30 cellular contexts compared by ENCODE assay signal in the genomic region with DNA sequence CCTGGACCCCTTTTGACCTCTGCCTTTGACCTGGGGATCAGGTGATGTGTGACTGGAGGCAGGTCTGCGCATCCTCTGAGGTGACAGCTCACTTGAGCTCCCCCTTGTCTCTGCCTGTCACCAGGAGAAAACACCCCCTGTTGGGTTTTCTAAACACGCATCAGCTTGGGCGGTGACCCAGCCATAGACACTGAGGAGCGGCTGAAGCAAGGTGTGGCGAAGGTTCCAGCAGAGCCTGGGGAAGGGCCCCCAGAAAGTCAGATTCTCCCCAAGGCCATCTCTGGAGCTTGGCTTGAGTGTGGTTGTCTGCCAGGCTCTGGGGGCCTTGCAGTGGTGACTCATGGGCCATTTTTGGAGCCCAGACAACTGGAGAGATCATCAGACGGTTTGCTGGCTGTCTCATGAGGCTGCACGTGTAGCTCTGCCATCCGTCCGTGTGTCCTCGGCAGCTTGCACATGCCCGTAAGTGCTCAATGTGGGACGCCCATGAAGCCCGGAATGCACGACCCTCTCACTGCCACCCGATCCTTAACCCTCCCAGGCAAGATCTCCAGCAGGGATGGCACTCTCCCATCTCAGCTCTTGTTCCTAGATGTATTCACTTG. TPM values are rescaled to one million over a fixed set of nuclear protein-coding genes. Genes with fewer than 3 reads are reported as not detected.
A peak's percentile ranks its signal among the peaks of the same experiment; 100 is the strongest.
DNase-seq lines count a peak whose midpoint lies in the region; ATAC-seq and TF ChIP-seq lines count a peak whose summit lies in the region.
"Had no signal": no experiment of that assay in that cellular context is flagged by ENCODE, and none has a peak within 500 bp of the region (broad histone marks: within the 10 kb centered on the region; RNA-seq: fewer than 3 reads in every experiment).

No MANE protein-coding gene starts in this region.

- DNase-seq in A172 (ENCODE audit: low spot score) (peak; percentile 49), GM04504 (ENCODE audit: low read depth) (peak; percentile 53), WERI-Rb-1 (no peak), mesenteric fat pad (ENCODE audit: low spot score) (peak; percentile 45), NCI-H2171 (lab: John Stamatoyannopoulos, UW) (no peak)
- no peak for DNase-seq in natural killer cell treated with Interleukin-12 subunit alpha and Interleukin-12 subunit beta and Interleukin-15 and Interleukin-18, amount 100 ng/mL, for 72 hours (ENCODE audit: low spot score)
- DNase-seq: activated CD8-positive, alpha-beta memory T cell treated with anti-CD3 and anti-CD28 coated beads, Interleukin-2, amount 50 U/mL, for 48 hours; activated CD8-positive, alpha-beta T cell treated with anti-CD3 and anti-CD28 coated beads for 36 hours; activated naive CD4-positive, alpha-beta T cell treated with anti-CD3 and anti-CD28 coated beads, Interleukin-2, amount 50 U/mL, for 16 hours; AML-193; amniotic stem cell; CD4-positive, alpha-beta T cell; DMS79 treated with DMSO at 0.1 percent for 48 hours; glutamatergic neuron; MV-4-11; NCI-H146; NCI-H446 treated with DMSO at 0.1 percent for 48 hours; right cardiac atrium; RPMI8226; stimulated activated CD8-positive, alpha-beta memory T cell treated with anti-CD3 and anti-CD28 coated beads, Interleukin-4, amount 100 ng/mL, for 48 hours; uterus had no signal

- H3K27me3 ChIP-seq in WERI-Rb-1 (ENCODE audit: insufficient read depth, low read depth, severe bottlenecking) = no peaks in the 10 kb centered on the region
- H3K27me3 ChIP-seq: uterus had no signal

- no peaks in the 10 kb centered on the region for H3K4me1 Mint-ChIP-seq in natural killer cell treated with Interleukin-12 subunit alpha and Interleukin-12 subunit beta and Interleukin-15 and Interleukin-18, amount 100 ng/mL, for 72 hours (ENCODE audit: low read depth in 2 of 2)

- no peaks in the 10 kb centered on the region for H3K36me3 Mint-ChIP-seq in natural killer cell treated with Interleukin-12 subunit alpha and Interleukin-12 subunit beta and Interleukin-15 and Interleukin-18, amount 100 ng/mL, for 72 hours
- H3K36me3 Mint-ChIP-seq: memory B cell had no signal

- H3K27ac ChIP-seq in WERI-Rb-1 = peak overlapping the region; percentile 89
- H3K27ac ChIP-seq: breast epithelium, uterus had no signal

- no peak for ATAC-seq in natural killer cell treated with Interleukin-12 subunit alpha and Interleukin-12 subunit beta and Interleukin-15 and Interleukin-18, amount 100 ng/mL, for 72 hours
- ATAC-seq in GM18519 (IDR thresholded peaks at IDR 0.05; ENCODE audit: low FRiP score, unreplicated experiment) (no peak), HG03045 (IDR thresholded peaks at IDR 0.05; ENCODE audit: unreplicated experiment) (no peak)
- ATAC-seq: A549; activated CD8-positive, alpha-beta T cell treated with anti-CD3 and anti-CD28 coated beads for 36 hours; left lobe of liver had no signal

- no peak overlapping the region for H3K27ac Mint-ChIP-seq in natural killer cell treated with Interleukin-12 subunit alpha and Interleukin-12 subunit beta and Interleukin-15 and Interleukin-18, amount 100 ng/mL, for 72 hours
- H3K27ac Mint-ChIP-seq: activated CD8-positive, alpha-beta T cell treated with anti-CD3 and anti-CD28 coated beads for 36 hours; CD4-positive, alpha-beta T cell; memory B cell; stimulated activated naive CD8-positive, alpha-beta T cell treated with anti-CD3 and anti-CD28 coated beads, Interleukin-15, Interleukin-2, amounts not matched to agents 100 ng/mL and 50 ng/mL, for 24 hours had no signal

- no peaks in the 10 kb centered on the region for H3K9me3 ChIP-seq in WERI-Rb-1 (ENCODE audit: severe bottlenecking)
- H3K9me3 ChIP-seq: A549, breast epithelium, uterus had no signal

- peaks cover 22 to 29% of the 10 kb centered on the region in 2 donors for H3K27me3 Mint-ChIP-seq in natural killer cell treated with Interleukin-12 subunit alpha and Interleukin-12 subunit beta and Interleukin-15 and Interleukin-18, amount 100 ng/mL, for 72 hours
- H3K27me3 Mint-ChIP-seq: activated CD8-positive, alpha-beta T cell treated with anti-CD3 and anti-CD28 coated beads for 36 hours had no signal

- H3K36me3 ChIP-seq in WERI-Rb-1 = no peaks in the 10 kb centered on the region
- H3K36me3 ChIP-seq: breast epithelium, uterus had no signal

- no peaks in the 10 kb centered on the region for H3K9me3 Mint-ChIP-seq in natural killer cell treated with Interleukin-12 subunit alpha and Interleukin-12 subunit beta and Interleukin-15 and Interleukin-18, amount 100 ng/mL, for 72 hours
- H3K9me3 Mint-ChIP-seq: activated CD8-positive, alpha-beta T cell treated with anti-CD3 and anti-CD28 coated beads for 36 hours; CD4-positive, alpha-beta T cell; memory B cell; stimulated activated naive CD8-positive, alpha-beta T cell treated with anti-CD3 and anti-CD28 coated beads, Interleukin-15, Interleukin-2, amounts not matched to agents 100 ng/mL and 50 ng/mL, for 24 hours had no signal

- TF ChIP-seq CTCF in WERI-Rb-1 (IDR thresholded peaks at IDR 0.05; ENCODE audit: low read depth, low read length) = no peak

- no peak overlapping the region for H3K4me3 Mint-ChIP-seq in natural killer cell treated with Interleukin-12 subunit alpha and Interleukin-12 subunit beta and Interleukin-15 and Interleukin-18, amount 100 ng/mL, for 72 hours
- H3K4me3 Mint-ChIP-seq: activated CD8-positive, alpha-beta T cell treated with anti-CD3 and anti-CD28 coated beads for 36 hours; CD4-positive, alpha-beta T cell; memory B cell; stimulated activated naive CD8-positive, alpha-beta T cell treated with anti-CD3 and anti-CD28 coated beads, Interleukin-15, Interleukin-2, amounts not matched to agents 100 ng/mL and 50 ng/mL, for 24 hours had no signal

- H3K4me3 ChIP-seq in WERI-Rb-1 (ENCODE audit: low read depth, low read length) = no peak overlapping the region
- H3K4me3 ChIP-seq: A549, breast epithelium, uterus had no signal

RNA-seq across cellular contexts. Expression of a gene that starts 29.4 kb away (rescaled TPM):
- total RNA-seq in A172 (2014; rRNA removed; shearing (Covaris generic)) = not detected in 2 replicates
- not detected for total RNA-seq in mesenteric fat pad
- total RNA-seq in natural killer cell treated with Interleukin-12 subunit alpha and Interleukin-12 subunit beta and Interleukin-15 and Interleukin-18, amount 100 ng/mL, for 72 hours = not detected
- total RNA-seq: activated CD8-positive, alpha-beta T cell treated with anti-CD3 and anti-CD28 coated beads for 36 hours; breast epithelium; CD4-positive, alpha-beta T cell; left lobe of liver; right cardiac atrium; SK-MEL-5; T-helper 1 cell treated with Interleukin-12 subunit alpha and Interleukin-12 subunit beta and Interleukin-4 antibody, amounts not matched to agents 30 ng/mL and 1 ng/mL, for 36 hours; uterus had no signal

RNA-seq across cellular contexts. Expression of a gene that starts 38.3 kb away (rescaled TPM):
- total RNA-seq in A172 (2014; rRNA removed; shearing (Covaris generic)) = not detected in 2 replicates
- total RNA-seq in mesenteric fat pad = 2.3 TPM
- not detected for total RNA-seq in natural killer cell treated with Interleukin-12 subunit alpha and Interleukin-12 subunit beta and Interleukin-15 and Interleukin-18, amount 100 ng/mL, for 72 hours
- total RNA-seq: activated CD8-positive, alpha-beta T cell treated with anti-CD3 and anti-CD28 coated beads for 36 hours; CD4-positive, alpha-beta T cell; left lobe of liver; SK-MEL-5; T-helper 1 cell treated with Interleukin-12 subunit alpha and Interleukin-12 subunit beta and Interleukin-4 antibody, amounts not matched to agents 30 ng/mL and 1 ng/mL, for 36 hours had no signal

Comparison
In these comparisons a context has a peak if more than half of its experiments do, and no peak if none do; other contexts are left out.
1. DNase-seq: peak in A172 (single experiment), GM04504 (single experiment) and mesenteric fat pad (single experiment); none in WERI-Rb-1 (single experiment), NCI-H2171 (single experiment) and natural killer cell treated with Interleukin-12 subunit alpha and Interleukin-12 subunit beta and Interleukin-15 and Interleukin-18, amount 100 ng/mL, for 72 hours (single experiment).